8 cellular contexts compared by ENCODE assay signal in the genomic region with DNA sequence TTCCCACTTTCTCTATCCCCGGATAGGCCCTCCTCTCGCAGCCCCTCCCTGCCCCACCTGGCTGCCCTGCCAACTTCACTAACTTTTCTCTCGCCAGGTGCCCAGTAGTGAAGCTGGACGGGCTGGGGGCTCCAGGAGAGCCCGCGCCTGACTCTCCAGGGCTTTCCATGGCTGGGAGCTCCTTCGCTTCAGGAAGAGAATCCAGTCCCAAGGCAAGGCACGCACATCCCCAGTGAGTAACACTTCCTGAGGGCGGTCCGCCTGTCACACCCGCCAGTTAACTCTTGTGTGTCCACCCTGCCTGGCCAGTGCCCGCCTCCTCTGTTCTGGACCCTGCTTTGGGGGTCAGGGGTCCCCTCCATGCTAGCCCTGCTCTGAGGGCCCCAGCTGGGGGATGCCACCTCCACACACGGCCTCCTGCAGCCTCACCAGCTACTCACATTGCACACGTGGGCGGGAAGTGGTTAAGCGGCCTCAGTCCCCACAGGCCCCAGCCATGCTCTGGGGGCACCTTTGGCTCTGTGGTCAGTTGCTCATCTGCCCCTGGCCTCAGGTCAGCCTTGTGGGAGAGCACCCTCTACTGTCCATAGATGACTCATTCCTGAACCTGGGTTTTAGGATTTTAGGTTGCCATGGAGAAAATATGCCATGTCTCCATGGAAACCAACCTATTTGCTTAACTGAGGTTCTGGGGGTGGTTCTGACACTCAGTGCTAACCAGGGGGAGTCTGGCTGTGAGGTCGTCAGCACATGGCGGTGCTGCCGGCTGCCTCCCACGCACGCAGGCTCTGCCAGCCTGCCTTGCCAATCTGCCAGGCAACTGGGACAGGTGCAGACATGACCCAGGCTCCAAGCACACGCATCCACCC. TPM values are rescaled to one million over a fixed set of nuclear protein-coding genes. Genes with fewer than 3 reads are reported as not detected.
DNase-seq lines count a peak whose midpoint lies in the region; ATAC-seq and TF ChIP-seq lines count a peak whose summit lies in the region.

A gene with protein sequence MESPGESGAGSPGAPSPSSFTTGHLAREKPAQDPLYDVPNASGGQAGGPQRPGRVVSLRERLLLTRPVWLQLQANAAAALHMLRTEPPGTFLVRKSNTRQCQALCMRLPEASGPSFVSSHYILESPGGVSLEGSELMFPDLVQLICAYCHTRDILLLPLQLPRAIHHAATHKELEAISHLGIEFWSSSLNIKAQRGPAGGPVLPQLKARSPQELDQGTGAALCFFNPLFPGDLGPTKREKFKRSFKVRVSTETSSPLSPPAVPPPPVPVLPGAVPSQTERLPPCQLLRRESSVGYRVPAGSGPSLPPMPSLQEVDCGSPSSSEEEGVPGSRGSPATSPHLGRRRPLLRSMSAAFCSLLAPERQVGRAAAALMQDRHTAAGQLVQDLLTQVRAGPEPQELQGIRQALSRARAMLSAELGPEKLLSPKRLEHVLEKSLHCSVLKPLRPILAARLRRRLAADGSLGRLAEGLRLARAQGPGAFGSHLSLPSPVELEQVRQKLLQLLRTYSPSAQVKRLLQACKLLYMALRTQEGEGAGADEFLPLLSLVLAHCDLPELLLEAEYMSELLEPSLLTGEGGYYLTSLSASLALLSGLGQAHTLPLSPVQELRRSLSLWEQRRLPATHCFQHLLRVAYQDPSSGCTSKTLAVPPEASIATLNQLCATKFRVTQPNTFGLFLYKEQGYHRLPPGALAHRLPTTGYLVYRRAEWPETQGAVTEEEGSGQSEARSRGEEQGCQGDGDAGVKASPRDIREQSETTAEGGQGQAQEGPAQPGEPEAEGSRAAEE (minus strand): TSS at position 201 of the 869 bp plus-strand sequence. CDS start 32 bp downstream, at position 169.

- peaks cover 0 to 1% of the 10 kb centered on the region in 2 donors for H3K36me3 Mint-ChIP-seq in activated T-cell treated with anti-CD3 and anti-CD28 coated beads, Interleukin-2, amount 50 U/mL, for 72 hours (ENCODE audit: insufficient read depth in 2 of 2)
- H3K36me3 Mint-ChIP-seq in naive thymus-derived CD8-positive, alpha-beta T cell: peaks cover 2 to 20% (median 5%) of the 10 kb centered on the region in 3 donors

- ATAC-seq in HG02938 (IDR thresholded peaks at IDR 0.05; ENCODE audit: unreplicated experiment) (peak; percentile 72), thoracic aorta (ENCODE audit: insufficient number of reproducible peaks, low FRiP score, low read depth) (peak; percentile 48)
- peak; percentile 89 to 91 for ATAC-seq in activated T-cell treated with anti-CD3 and anti-CD28 coated beads, Interleukin-2, amount 50 U/mL, for 72 hours (replicated peaks in 1 of 2)
- ATAC-seq in naive thymus-derived CD8-positive, alpha-beta T cell: peak; percentile 81 to 86

- peaks cover 24% of the 10 kb centered on the region for H3K4me1 Mint-ChIP-seq in activated T-cell treated with anti-CD3 and anti-CD28 coated beads, Interleukin-2, amount 50 U/mL, for 72 hours (ENCODE audit: low read depth)
- peaks cover 15 to 30% (median 24%) of the 10 kb centered on the region in 4 donors for H3K4me1 Mint-ChIP-seq in naive thymus-derived CD8-positive, alpha-beta T cell

- peak within 1 kb of the TSS; percentile 79 to 80 for H3K4me3 Mint-ChIP-seq in activated T-cell treated with anti-CD3 and anti-CD28 coated beads, Interleukin-2, amount 50 U/mL, for 72 hours
- peak within 1 kb of the TSS; percentile 89 to 96 (median 92) for H3K4me3 Mint-ChIP-seq in naive thymus-derived CD8-positive, alpha-beta T cell

- no peaks in the 10 kb centered on the region for H3K9me3 Mint-ChIP-seq in activated T-cell treated with anti-CD3 and anti-CD28 coated beads, Interleukin-2, amount 50 U/mL, for 72 hours
- H3K9me3 Mint-ChIP-seq in naive thymus-derived CD8-positive, alpha-beta T cell: no peaks in the 10 kb centered on the region

- H3K36me3 ChIP-seq in thoracic aorta: peaks cover 25% of the 10 kb centered on the region

- peak within 1 kb of the TSS; percentile 10 to 55 for H3K27ac ChIP-seq in thoracic aorta

- POLR2A ChIA-PET in naive thymus-derived CD8-positive, alpha-beta T cell (lab: Charles Lee): interaction anchor here (0.5 to 4.8 kb wide), 6 partner anchors 8 to 49 kb away, joined by 3 to 35 read pairs (median 10); a partner anchor contains a TSS

- no peaks in the 10 kb centered on the region for H3K27me3 Mint-ChIP-seq in activated T-cell treated with anti-CD3 and anti-CD28 coated beads, Interleukin-2, amount 50 U/mL, for 72 hours (ENCODE audit: low read depth)
- no peaks in the 10 kb centered on the region for H3K27me3 Mint-ChIP-seq in naive thymus-derived CD8-positive, alpha-beta T cell

- no peaks in the 10 kb centered on the region for H3K27me3 ChIP-seq in thoracic aorta (replicated peaks; ENCODE audit: insufficient read depth)

- peak within 1 kb of the TSS; percentile 29 for H3K27ac Mint-ChIP-seq in activated T-cell treated with anti-CD3 and anti-CD28 coated beads, Interleukin-2, amount 50 U/mL, for 72 hours
- H3K27ac Mint-ChIP-seq in naive thymus-derived CD8-positive, alpha-beta T cell: peak within 1 kb of the TSS; percentile 35 to 96 (median 92)

- no peaks in the 10 kb centered on the region for H3K9me3 ChIP-seq in thoracic aorta

- DNase-seq in 8988T (peak; percentile 99), NCI-H524 treated with DMSO at 0.1 percent for 48 hours (lab: John Stamatoyannopoulos, UW) (peak; percentile 77), fibroblast of the conjunctiva (ENCODE audit: low read depth) (peak; percentile 92), thoracic aorta (ENCODE audit: low spot score) (no peak)
- DNase-seq in activated T-cell treated with anti-CD3 and anti-CD28 coated beads, Interleukin-2, amount 50 U/mL, for 72 hours: peak; percentile 85 to 90
- peak in 9 of 10 donors; percentile 12 to 80 (median 62) for DNase-seq in naive thymus-derived CD8-positive, alpha-beta T cell

- H3K4me1 ChIP-seq in thoracic aorta (ENCODE audit: control insufficient read depth in 1 of 2, low read depth in 2 of 2): peaks cover 13 to 20% of the 10 kb centered on the region in 2 donors

- TF ChIP-seq CTCF in GM12872 (IDR thresholded peaks at IDR 0.05; ENCODE audit: insufficient read depth, low read depth, low read length) (peak; percentile 31; the same call in 2 of the 3 replicates), thoracic aorta (IDR thresholded peaks at IDR 0.05) (no peak)

- peak within 1 kb of the TSS; percentile 83 for H3K4me3 ChIP-seq in thoracic aorta

RNA-seq across cellular contexts. Expression of the gene that starts here (rescaled TPM):
- 1 to 10 TPM; 1.8 to 2.8 TPM for total RNA-seq in activated T-cell treated with anti-CD3 and anti-CD28 coated beads, Interleukin-2, amount 50 U/mL, for 72 hours
- total RNA-seq in naive thymus-derived CD8-positive, alpha-beta T cell: 1 to 10 TPM; 7.6 to 8.0 TPM
- polyA plus RNA-seq in naive thymus-derived CD8-positive, alpha-beta T cell: 1 to 10 TPM; 2.7 to 6.5 (median 3.7) TPM
- total RNA-seq in thoracic aorta: 1 to 10 TPM; 7.7 to 7.8 TPM
